1 cellular context compared by ENCODE assay signal in the genomic region with DNA sequence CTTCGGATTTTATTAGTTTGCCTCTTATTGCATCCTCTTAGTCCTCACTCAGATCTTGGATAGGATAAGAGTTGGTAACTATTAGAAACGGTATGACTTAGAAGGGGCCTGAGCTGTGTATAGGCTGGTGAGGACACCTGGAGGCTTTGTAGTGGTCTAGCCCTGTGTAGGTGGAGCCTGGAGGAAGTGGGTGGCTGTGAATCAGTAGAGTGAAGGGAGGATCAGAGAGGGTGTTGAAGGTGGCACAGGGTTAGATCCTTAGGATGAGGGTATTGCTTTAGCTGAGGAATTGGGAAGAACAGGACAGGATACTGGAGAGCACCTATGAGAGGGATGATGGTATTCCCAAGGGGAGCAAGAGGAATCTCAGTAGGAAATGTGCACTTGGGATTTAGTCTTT.
A peak's percentile ranks its signal among the peaks of the same experiment; 100 is the strongest.
TF ChIP-seq lines count a peak whose summit lies in the region.

No MANE protein-coding gene starts in this region.

TF ChIP-seq in HEK293, 187 proteins besides CTCF, POLR2A, EP300 and RAD21:
- TF ChIP-seq, protein P1, sequence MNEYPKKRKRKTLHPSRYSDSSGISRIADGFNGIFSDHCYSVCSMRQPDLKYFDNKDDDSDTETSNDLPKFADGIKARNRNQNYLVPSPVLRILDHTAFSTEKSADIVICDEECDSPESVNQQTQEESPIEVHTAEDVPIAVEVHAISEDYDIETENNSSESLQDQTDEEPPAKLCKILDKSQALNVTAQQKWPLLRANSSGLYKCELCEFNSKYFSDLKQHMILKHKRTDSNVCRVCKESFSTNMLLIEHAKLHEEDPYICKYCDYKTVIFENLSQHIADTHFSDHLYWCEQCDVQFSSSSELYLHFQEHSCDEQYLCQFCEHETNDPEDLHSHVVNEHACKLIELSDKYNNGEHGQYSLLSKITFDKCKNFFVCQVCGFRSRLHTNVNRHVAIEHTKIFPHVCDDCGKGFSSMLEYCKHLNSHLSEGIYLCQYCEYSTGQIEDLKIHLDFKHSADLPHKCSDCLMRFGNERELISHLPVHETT (tag by site-specific recombination; IDR thresholded peaks at IDR 0.05): no peak
- TF ChIP-seq REPIN1 (tag by site-specific recombination; IDR thresholded peaks at IDR 0.05; ENCODE audit: low read depth) (no peak), EGR2 (tag by site-specific recombination; IDR thresholded peaks at IDR 0.05; ENCODE audit: low read depth) (peak; percentile 74), ZNF555 (tag by site-specific recombination; conservative IDR thresholded peaks at IDR 0.05) (no peak), ZNF404 (tag by site-specific recombination; IDR thresholded peaks at IDR 0.05) (no peak), ZNF132 (tag by site-specific recombination; IDR thresholded peaks at IDR 0.05; ENCODE audit: borderline replicate concordance) (no peak), ZBTB8A (tag by site-specific recombination; IDR thresholded peaks at IDR 0.05) (no peak), KLF7 (tag by site-specific recombination; IDR thresholded peaks at IDR 0.05; ENCODE audit: borderline replicate concordance) (no peak; the same call in 1 of the 2 replicates), ZNF2 (tag by site-specific recombination; IDR thresholded peaks at IDR 0.05) (no peak), SCRT2 (tag by site-specific recombination; IDR thresholded peaks at IDR 0.05) (no peak), ZNF670 (tag by site-specific recombination; IDR thresholded peaks at IDR 0.05; ENCODE audit: low read depth) (no peak), ZFHX2 (tag by site-specific recombination; conservative IDR thresholded peaks at IDR 0.05) (peak; percentile 72)
- TF ChIP-seq, protein P2, sequence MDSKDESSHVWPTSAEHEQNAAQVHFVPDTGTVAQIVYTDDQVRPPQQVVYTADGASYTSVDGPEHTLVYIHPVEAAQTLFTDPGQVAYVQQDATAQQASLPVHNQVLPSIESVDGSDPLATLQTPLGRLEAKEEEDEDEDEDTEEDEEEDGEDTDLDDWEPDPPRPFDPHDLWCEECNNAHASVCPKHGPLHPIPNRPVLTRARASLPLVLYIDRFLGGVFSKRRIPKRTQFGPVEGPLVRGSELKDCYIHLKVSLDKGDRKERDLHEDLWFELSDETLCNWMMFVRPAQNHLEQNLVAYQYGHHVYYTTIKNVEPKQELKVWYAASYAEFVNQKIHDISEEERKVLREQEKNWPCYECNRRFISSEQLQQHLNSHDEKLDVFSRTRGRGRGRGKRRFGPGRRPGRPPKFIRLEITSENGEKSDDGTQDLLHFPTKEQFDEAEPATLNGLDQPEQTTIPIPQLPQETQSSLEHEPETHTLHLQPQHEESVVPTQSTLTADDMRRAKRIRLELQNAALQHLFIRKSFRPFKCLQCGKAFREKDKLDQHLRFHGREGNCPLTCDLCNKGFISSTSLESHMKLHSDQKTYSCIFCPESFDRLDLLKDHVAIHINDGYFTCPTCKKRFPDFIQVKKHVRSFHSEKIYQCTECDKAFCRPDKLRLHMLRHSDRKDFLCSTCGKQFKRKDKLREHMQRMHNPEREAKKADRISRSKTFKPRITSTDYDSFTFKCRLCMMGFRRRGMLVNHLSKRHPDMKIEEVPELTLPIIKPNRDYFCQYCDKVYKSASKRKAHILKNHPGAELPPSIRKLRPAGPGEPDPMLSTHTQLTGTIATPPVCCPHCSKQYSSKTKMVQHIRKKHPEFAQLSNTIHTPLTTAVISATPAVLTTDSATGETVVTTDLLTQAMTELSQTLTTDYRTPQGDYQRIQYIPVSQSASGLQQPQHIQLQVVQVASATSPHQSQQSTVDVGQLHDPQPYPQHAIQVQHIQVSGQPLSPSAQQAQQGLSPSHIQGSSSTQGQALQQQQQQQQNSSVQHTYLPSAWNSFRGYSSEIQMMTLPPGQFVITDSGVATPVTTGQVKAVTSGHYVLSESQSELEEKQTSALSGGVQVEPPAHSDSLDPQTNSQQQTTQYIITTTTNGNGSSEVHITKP (tag by site-specific recombination; IDR thresholded peaks at IDR 0.05): peak; percentile 47
TF ChIP-seq in HEK293: peak in this region for 3.
